ENCODE assay signal across 12 cellular contexts in genomic region chr11:114226283-114226859, GRCh38.
"Had no signal": no experiment of that assay in that cellular context is flagged by ENCODE, and none has a peak within 500 bp of the region (broad histone marks: within the 10 kb centered on the region; RNA-seq: fewer than 3 reads in every experiment).

No MANE protein-coding gene starts in this region.

- DNase-seq: activated CD4-positive, alpha-beta T cell treated with anti-CD3 and anti-CD28 coated beads, Interleukin-2, amount 50 U/mL, for 4 hours; activated T-cell treated with anti-CD3 and anti-CD28 coated beads, Interleukin-2, amount 50 U/mL, for 72 hours; hypothalamus; naive B cell; nucleus accumbens; stimulated activated CD4-positive, alpha-beta T cell treated with anti-CD3 and anti-CD28 coated beads, Interleukin-2, amount 100 ng/mL, for 48 hours; stimulated activated naive CD8-positive, alpha-beta T cell treated with anti-CD3 and anti-CD28 coated beads, Interleukin-15, Interleukin-2, amounts not matched to agents 100 U/mL and 50 U/mL, for 24 hours; T-helper 1 cell; upper lobe of left lung had no signal

- ATAC-seq: activated T-cell treated with anti-CD3 and anti-CD28 coated beads, Interleukin-2, amount 50 U/mL, for 72 hours; stimulated activated naive CD8-positive, alpha-beta T cell treated with anti-CD3 and anti-CD28 coated beads, Interleukin-15, Interleukin-2, amounts not matched to agents 100 U/mL and 50 U/mL, for 24 hours had no signal

- H3K4me3 ChIP-seq: lung, SK-N-MC, suprapubic skin, upper lobe of left lung had no signal

- H3K9me3 ChIP-seq: suprapubic skin, upper lobe of left lung had no signal

- H3K27ac Mint-ChIP-seq: activated T-cell treated with anti-CD3 and anti-CD28 coated beads, Interleukin-2, amount 50 U/mL, for 72 hours had no signal

- H3K27ac ChIP-seq: SK-N-MC, suprapubic skin, upper lobe of left lung had no signal

- H3K4me3 Mint-ChIP-seq: activated T-cell treated with anti-CD3 and anti-CD28 coated beads, Interleukin-2, amount 50 U/mL, for 72 hours; naive B cell had no signal

- H3K27me3 ChIP-seq: suprapubic skin, upper lobe of left lung had no signal

- H3K9me3 Mint-ChIP-seq: activated T-cell treated with anti-CD3 and anti-CD28 coated beads, Interleukin-2, amount 50 U/mL, for 72 hours had no signal
